Comparison of ENCODE assay signal across 12 cellular contexts in the genomic region with DNA sequence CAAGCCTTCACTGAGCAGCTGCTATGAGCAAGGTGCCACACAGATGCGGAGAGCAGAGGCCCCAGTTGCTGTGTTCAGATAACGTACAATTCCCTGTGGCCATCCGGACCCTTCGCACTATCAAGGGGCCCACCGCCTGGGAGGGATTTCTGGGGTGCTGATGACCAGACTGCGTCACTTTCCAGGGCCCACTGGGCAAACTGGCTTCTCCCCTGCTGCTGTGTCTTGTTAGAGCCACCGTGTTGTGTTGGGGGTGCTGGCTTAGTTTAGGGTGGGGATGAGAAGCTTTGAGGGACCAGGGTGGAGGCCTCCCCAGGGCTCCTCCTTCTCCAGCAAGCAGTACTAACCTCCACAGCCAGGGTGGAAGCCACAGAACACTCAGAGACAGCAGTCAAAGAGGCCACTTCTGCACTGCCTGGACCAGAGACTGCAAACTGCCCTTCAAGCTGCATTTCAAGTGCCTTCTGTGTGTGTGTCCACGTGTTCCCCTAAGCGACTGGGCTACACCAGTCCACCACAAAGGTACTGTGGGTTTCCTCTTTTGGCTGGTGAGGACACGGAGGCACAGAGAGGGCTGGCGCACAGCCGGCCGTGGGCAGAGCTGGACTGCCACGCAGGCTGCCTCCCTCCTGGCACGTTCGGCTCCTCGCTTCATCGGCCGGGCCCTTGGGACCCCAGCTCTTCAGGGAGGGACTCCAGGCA.
DNase-seq lines count a peak whose midpoint lies in the region; ATAC-seq, FAIRE-seq and TF ChIP-seq lines count a peak whose summit lies in the region.
"Had no signal": no experiment of that assay in that cellular context is flagged by ENCODE, and none has a peak within 500 bp of the region (broad histone marks: within the 10 kb centered on the region; RNA-seq: fewer than 3 reads in every experiment).

No MANE protein-coding gene starts in this region.

- H3K27me3 Mint-ChIP-seq in endodermal cell (ENCODE audit: insufficient read depth) = no peaks in the 10 kb centered on the region

- intact Hi-C loops in GM12878 (cut with micrococcal nuclease; ENCODE audit: unreplicated experiment) = no loop called here

- H2AFZ ChIP-seq in GM12878 (ENCODE audit: control insufficient read depth, low read depth, low read length) = peak overlapping the region; percentile 3; the same call in 1 of the 2 replicates

- TF ChIP-seq POLR2A in GM19193 (IDR thresholded peaks at IDR 0.05; ENCODE audit: extremely low read depth, insufficient read depth, insufficient read length) (peak; percentile 77), GM12878 (IDR thresholded peaks at IDR 0.05; ENCODE audit: low read depth, low read length) (peak; percentile 86)

- peak; percentile 49 for ATAC-seq in GM12878

- H3K4me3 ChIP-seq in BLaER1 = peak overlapping the region; percentile 52
- peak overlapping the region; percentile 62 for H3K4me3 ChIP-seq in GM12878
- peak overlapping the region in 1 of 2 donors; percentile 36 for H3K4me3 ChIP-seq in muscle layer of colon (ENCODE audit: low read depth in 1 of 2, low read length in 2 of 2)
- no peak overlapping the region for H3K4me3 ChIP-seq in endodermal cell (ENCODE audit: low read length)
- H3K4me3 ChIP-seq: pancreas had no signal

- RAD21 ChIA-PET in GM12878 (lab: Charles Lee; ENCODE audit: unreplicated experiment) = interaction anchor here (0.8 to 10.7 kb wide), 9 partner anchors 8 to 96 kb away, joined by 3 to 149 read pairs (median 6); a partner anchor contains a TSS

- H3K27ac Mint-ChIP-seq in endodermal cell = no peak overlapping the region

- H3K4me1 ChIP-seq in BLaER1 = peaks cover 52% of the 10 kb centered on the region
- H3K4me1 ChIP-seq in GM12878 (ENCODE audit: control insufficient read depth, insufficient read depth, low read length) = peaks cover 64% of the 10 kb centered on the region
- peaks cover 38% of the 10 kb centered on the region for H3K4me1 ChIP-seq in muscle layer of colon (ENCODE audit: insufficient read depth, low read length)
- no peaks in the 10 kb centered on the region for H3K4me1 ChIP-seq in endodermal cell (ENCODE audit: control insufficient read depth, insufficient read depth, low read length)
- H3K4me1 ChIP-seq: pancreas had no signal

- TF ChIP-seq CTCF in GM12878 (IDR thresholded peaks at IDR 0.05 in 2 of 3, conservative IDR thresholded peaks at IDR 0.05 in 1 of 3; ENCODE audit: control insufficient read depth in 2 of 3, extremely low read depth in 1 of 3, insufficient read depth in 1 of 3, low read depth in 3 of 3, low read length in 3 of 3) (peak in 2 of 3 experiments; percentile 24 to 29; a peak in 2 of 6 replicates), endodermal cell (conservative IDR thresholded peaks at IDR 0.05) (no peak)

- TF ChIP-seq EP300 in GM12878 (IDR thresholded peaks at IDR 0.05; ENCODE audit: borderline replicate concordance in 1 of 2, control insufficient read depth in 1 of 2, low read depth in 2 of 2, low read length in 2 of 2) = no peak

- H3K4me2 ChIP-seq in BLaER1 (peak overlapping the region; percentile 86), GM12878 (ENCODE audit: control insufficient read depth, insufficient read depth) (peak overlapping the region; percentile 90)

- H3K9ac ChIP-seq in BLaER1 = peak overlapping the region; percentile 50
- H3K9ac ChIP-seq in GM12878 (ENCODE audit: control insufficient read depth, insufficient read depth, low read length) = peak overlapping the region; percentile 81
- H3K9ac ChIP-seq in muscle layer of colon (ENCODE audit: low read length) = no peak overlapping the region
- H3K9ac ChIP-seq in endodermal cell (ENCODE audit: extremely low read depth, low read length, poor library complexity, severe bottlenecking) = no peak overlapping the region

- in situ Hi-C loops in GM12878 (cut with MboI) = no loop called here

- H3K27ac ChIP-seq in BLaER1 = peak overlapping the region; percentile 68
- peak overlapping the region; percentile 96 for H3K27ac ChIP-seq in GM12878 (ENCODE audit: control insufficient read depth, insufficient read depth)
- peak overlapping the region; percentile 35 for H3K27ac ChIP-seq in muscle layer of colon (ENCODE audit: low read depth, low read length)
- no peak overlapping the region for H3K27ac ChIP-seq in endodermal cell (ENCODE audit: low read depth, low read length)
- H3K27ac ChIP-seq: pancreas had no signal

- WGBS in GM12878 (ENCODE audit: insufficient coverage, insufficient replicate concordance, low lambda C conversion rate, missing lambda C conversion rate) = 36% methylated on average over 19 of the region's 19 CpGs
- 91 to 96% methylated on average over 15 to 19 of the region's 19 CpGs for WGBS in endodermal cell (ENCODE audit: insufficient coverage in 1 of 2, insufficient read length in 1 of 2), 2 experiments

- no peaks in the 10 kb centered on the region for H3K36me3 Mint-ChIP-seq in endodermal cell (ENCODE audit: low read depth)
- H3K36me3 Mint-ChIP-seq: CD4-positive, alpha-beta memory T cell had no signal

- POLR2A ChIA-PET in GM12878 (lab: Charles Lee) = interaction anchor here (0.6 to 8.8 kb wide), 11 partner anchors 9 to 976 kb away, joined by 3 to 116 read pairs (median 6); a partner anchor contains a TSS

- no peaks in the 10 kb centered on the region for H3K9me3 Mint-ChIP-seq in endodermal cell
- H3K9me3 Mint-ChIP-seq: CD4-positive, alpha-beta memory T cell had no signal

- H3K36me3 ChIP-seq in BLaER1 (no peaks in the 10 kb centered on the region), GM12878 (ENCODE audit: control insufficient read depth in 2 of 2, insufficient read depth in 2 of 2, low read length in 1 of 2) (peaks cover 4 to 17% of the 10 kb centered on the region in 2 experiments; a peak in 2 of 4 replicates), muscle layer of colon (ENCODE audit: insufficient read depth, low read length) (peaks cover 3% of the 10 kb centered on the region), endodermal cell (ENCODE audit: control insufficient read depth, insufficient read depth, low read length) (no peaks in the 10 kb centered on the region)
- H3K36me3 ChIP-seq: pancreas had no signal

- no peaks in the 10 kb centered on the region for H3K4me1 Mint-ChIP-seq in endodermal cell
- H3K4me1 Mint-ChIP-seq: CD4-positive, alpha-beta memory T cell had no signal

- SMC1A ChIA-PET in GM12878 (lab: Charles Lee; ENCODE audit: uncharacterized antibody, unreplicated experiment) = interaction anchor here (0.9 to 12.3 kb wide), 13 partner anchors 9 to 209 kb away, joined by 3 to 205 read pairs (median 4); a partner anchor contains a TSS

- no peak for TF ChIP-seq RAD21 in GM12878 (IDR thresholded peaks at IDR 0.05; ENCODE audit: insufficient read depth, low read depth, low read length)

- H3K27me3 ChIP-seq in BLaER1 (no peaks in the 10 kb centered on the region), GM12878 (replicated peaks in 1 of 2; ENCODE audit: control insufficient read depth in 2 of 2, insufficient read depth in 2 of 2, low read length in 1 of 2) (no peaks in the 10 kb centered on the region), muscle layer of colon (ENCODE audit: control insufficient read depth in 1 of 2, insufficient read depth in 2 of 2, low read length in 2 of 2) (no peaks in the 10 kb centered on the region), endodermal cell (ENCODE audit: control insufficient read depth, insufficient read depth, low read length, poor library complexity, severe bottlenecking) (no peaks in the 10 kb centered on the region)
- H3K27me3 ChIP-seq: pancreas had no signal

- H3K9me3 ChIP-seq in BLaER1 = 0 out of 2 replicates have a peak, but pooled peaks cover under 1% of the 10 kb centered on the region
- no peaks in the 10 kb centered on the region for H3K9me3 ChIP-seq in GM12878 (replicated peaks; ENCODE audit: control insufficient read depth, insufficient read depth, low read length)
- H3K9me3 ChIP-seq in muscle layer of colon (ENCODE audit: low read length) = no peaks in the 10 kb centered on the region
- no peaks in the 10 kb centered on the region for H3K9me3 ChIP-seq in endodermal cell (ENCODE audit: control insufficient read depth, low read length)
- H3K9me3 ChIP-seq: pancreas had no signal

- no peaks in the 10 kb centered on the region for H4K20me1 ChIP-seq in BLaER1
- no peaks in the 10 kb centered on the region for H4K20me1 ChIP-seq in GM12878 (ENCODE audit: control insufficient read depth, insufficient read depth)

- CTCF ChIA-PET in GM12878 (lab: Yijun Ruan, JAX) = interaction anchor here (0.5 to 3.5 kb wide), 10 partner anchors 8 to 208 kb away, joined by 3 to 19 read pairs (median 3); a partner anchor contains a TSS

- DNase-seq in GM12878 (ENCODE audit: low read depth, low spot score) = no peak
- no peak for DNase-seq in OCI-M1 (lab: John Stamatoyannopoulos, UW)
- DNase-seq in activated CD4-positive, alpha-beta T cell treated with anti-CD3 and anti-CD28 coated beads for 4 hours = no peak
- no peak for DNase-seq in stimulated activated CD8-positive, alpha-beta memory T cell treated with anti-CD3 and anti-CD28 coated beads, Interleukin-4, amount 100 ng/mL, for 48 hours
- no peak for DNase-seq in endodermal cell
- DNase-seq: activated naive CD4-positive, alpha-beta T cell treated with anti-CD3 and anti-CD28 coated beads, Interleukin-2, amount 50 U/mL, for 16 hours; CD4-positive, alpha-beta memory T cell; pancreas had no signal

- peaks cover 65% of the 10 kb centered on the region for H3K79me2 ChIP-seq in GM12878 (ENCODE audit: control insufficient read depth, insufficient read depth, low read length)

- FAIRE-seq in GM12878 (lab: Jason Lieb, UNC) = no peak
- FAIRE-seq: frontal cortex, pancreas had no signal

- no TSS peak for BruUV-seq in GM12878 (replicated peaks; lab: Mats Ljungman, UMichigan)

- no peak overlapping the region for H3K4me3 Mint-ChIP-seq in endodermal cell
- H3K4me3 Mint-ChIP-seq: CD4-positive, alpha-beta memory T cell had no signal

Comparison
In these comparisons a context has a peak if more than half of its experiments do, and no peak if none do; other contexts are left out.
1. H3K9ac ChIP-seq: peak in BLaER1 (single experiment) and GM12878 (single experiment); none in muscle layer of colon (single experiment) and endodermal cell (single experiment).